Comparison of ENCODE assay signal across 17 cellular contexts in the genomic region with DNA sequence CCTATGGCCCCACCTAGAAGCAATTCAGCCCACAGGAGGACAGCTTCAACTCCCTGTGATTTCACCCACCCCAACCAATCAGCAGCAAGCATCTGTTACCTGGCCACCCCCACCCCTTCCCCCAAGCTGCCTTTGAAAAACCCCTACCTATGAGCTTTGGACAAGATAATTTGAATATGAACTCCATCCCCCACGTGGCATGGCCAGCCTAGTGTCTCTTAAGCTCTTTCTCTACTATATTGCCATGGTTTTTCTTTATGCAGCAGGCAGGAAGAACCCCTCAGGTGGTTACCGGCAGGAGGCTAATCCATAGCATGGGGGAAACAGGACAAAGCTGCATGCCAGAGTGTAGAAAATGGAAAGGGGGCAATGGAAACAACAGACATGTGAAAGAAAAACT.
"Had no signal": no experiment of that assay in that cellular context is flagged by ENCODE, and none has a peak within 500 bp of the region (broad histone marks: within the 10 kb centered on the region; RNA-seq: fewer than 3 reads in every experiment).

No MANE protein-coding gene starts in this region.

- H3K4me1 ChIP-seq: body of pancreas, lower lobe of right lung had no signal

- H3K4me3 ChIP-seq: body of pancreas, dorsolateral prefrontal cortex, lower lobe of right lung, spleen had no signal

- H3K27ac ChIP-seq: body of pancreas, dorsolateral prefrontal cortex, epithelial cell of prostate, lower lobe of right lung, neutrophil, spleen had no signal

- DNase-seq: activated B cell treated with CpG ODN at 0.5 μM for 24 hours; activated CD4-positive, alpha-beta memory T cell treated with anti-CD3 and anti-CD28 coated beads for 36 hours; activated CD4-positive, alpha-beta T cell treated with anti-CD3 and anti-CD28 coated beads for 4 hours; activated naive CD4-positive, alpha-beta T cell treated with anti-CD3 and anti-CD28 coated beads for 36 hours; body of pancreas; dorsolateral prefrontal cortex; foreskin fibroblast; left colon; lower lobe of right lung; natural killer cell; spleen; stimulated activated CD4-positive, alpha-beta T cell treated with anti-CD3 and anti-CD28 coated beads, Interleukin-4, amount 100 ng/mL, for 4 hours had no signal

- H3K27me3 ChIP-seq: body of pancreas, dorsolateral prefrontal cortex, neutrophil, spleen had no signal

- H3K9me3 ChIP-seq: body of pancreas, lower lobe of right lung, neutrophil, spleen had no signal

- H3K9me3 Mint-ChIP-seq: activated B cell treated with CpG ODN at 0.5 μM for 24 hours; activated CD4-positive, alpha-beta memory T cell treated with anti-CD3 and anti-CD28 coated beads for 36 hours; activated naive CD4-positive, alpha-beta T cell treated with anti-CD3 and anti-CD28 coated beads for 36 hours; natural killer cell; stimulated activated memory B cell treated with anti-CD40 and anti-IgM and Interleukin-4, amounts not matched to agents 10 μg/mL and 1 μg/mL and 100 μg/mL, for 72 hours had no signal

- H3K4me3 Mint-ChIP-seq: activated B cell treated with CpG ODN at 0.5 μM for 24 hours; activated CD4-positive, alpha-beta memory T cell treated with anti-CD3 and anti-CD28 coated beads for 36 hours; activated naive CD4-positive, alpha-beta T cell treated with anti-CD3 and anti-CD28 coated beads for 36 hours; natural killer cell; stimulated activated memory B cell treated with anti-CD40 and anti-IgM and Interleukin-4, amounts not matched to agents 10 μg/mL and 1 μg/mL and 100 μg/mL, for 72 hours; T-helper 2 cell treated with Interferon-gamma antibody and Interleukin-4, amounts not matched to agents 5 μg/mL and 100 μg/mL, for 36 hours had no signal

- H3K27ac Mint-ChIP-seq: activated B cell treated with CpG ODN at 0.5 μM for 24 hours; activated CD4-positive, alpha-beta memory T cell treated with anti-CD3 and anti-CD28 coated beads for 36 hours; activated naive CD4-positive, alpha-beta T cell treated with anti-CD3 and anti-CD28 coated beads for 36 hours; activated T-helper 2 cell treated with anti-CD3 and anti-CD28 coated beads, Interferon-gamma antibody, Interleukin-2, Interleukin-4, amounts not matched to agents 10 μg/mL and 5 μg/mL and 100 μg/mL, durations not matched to agents 14 hours and 24 hours and 36 hours; stimulated activated memory B cell treated with anti-CD40 and anti-IgM and Interleukin-4, amounts not matched to agents 10 μg/mL and 1 μg/mL and 100 μg/mL, for 72 hours; T-helper 2 cell treated with Interferon-gamma antibody and Interleukin-4, amounts not matched to agents 5 μg/mL and 100 μg/mL, for 36 hours had no signal

- H3K27me3 Mint-ChIP-seq: activated B cell treated with CpG ODN at 0.5 μM for 24 hours; activated CD4-positive, alpha-beta memory T cell treated with anti-CD3 and anti-CD28 coated beads for 36 hours; stimulated activated memory B cell treated with anti-CD40 and anti-IgM and Interleukin-4, amounts not matched to agents 10 μg/mL and 1 μg/mL and 100 μg/mL, for 72 hours had no signal

- ATAC-seq: body of pancreas; left colon; lower lobe of right lung; natural killer cell; stimulated activated memory B cell treated with anti-CD40 and anti-IgM and Interleukin-4, amounts not matched to agents 10 μg/mL and 1 μg/mL and 100 μg/mL, for 72 hours had no signal
